ENCODE assay signal across 14 cellular contexts in genomic region chr1:185864889-185865288, GRCh38.
A peak's percentile ranks its signal among the peaks of the same experiment; 100 is the strongest.
DNase-seq lines count a peak whose midpoint lies in the region; ATAC-seq, FAIRE-seq and TF ChIP-seq lines count a peak whose summit lies in the region.
"Had no signal": no experiment of that assay in that cellular context is flagged by ENCODE, and none has a peak within 500 bp of the region (broad histone marks: within the 10 kb centered on the region; RNA-seq: fewer than 3 reads in every experiment).

No MANE protein-coding gene starts in this region.

- TF ChIP-seq RAD21 in IMR-90 (IDR thresholded peaks at IDR 0.05; ENCODE audit: low read length) (peak; percentile 11; the same call in 1 of the 2 replicates), K562 (CRISPR knock-in tag; conservative IDR thresholded peaks at IDR 0.05 in 1 of 2, IDR thresholded peaks at IDR 0.05 in 1 of 2) (no peak)

- peak; percentile 82 for ATAC-seq in IMR-90 (ENCODE audit: low read depth)
- ATAC-seq in K562 = no peak; the same call in 2 of the 3 replicates
- ATAC-seq in naive thymus-derived CD4-positive, alpha-beta T cell = no peak
- no peak for ATAC-seq in GM18868 (IDR thresholded peaks at IDR 0.05; ENCODE audit: unreplicated experiment)
- ATAC-seq: T-helper 17 cell had no signal

- peak overlapping the region; percentile 65 for H2BK5ac ChIP-seq in IMR-90 (ENCODE audit: low read depth, low read length, poor library complexity, severe bottlenecking)

- TF ChIP-seq EP300 in K562 (IDR thresholded peaks at IDR 0.05; ENCODE audit: low read length) = no peak

- H3K9ac ChIP-seq in IMR-90 (ENCODE audit: low read depth, low read length) = no peak overlapping the region
- H3K9ac ChIP-seq in K562 (ENCODE audit: insufficient read depth in 1 of 2, low read depth in 2 of 2, low read length in 2 of 2) = no peak overlapping the region

- no TSS peak for BruUV-seq in IMR-90 (replicated peaks; lab: Mats Ljungman, UMichigan)
- no TSS peak for BruUV-seq in K562 (replicated peaks; lab: Mats Ljungman, UMichigan)
- BruUV-seq in A673 (replicated peaks; lab: Mats Ljungman, UMichigan) = no TSS peak

- peak overlapping the region; percentile 82 for H2BK20ac ChIP-seq in IMR-90 (ENCODE audit: low read depth, low read length)

- H3K4me1 ChIP-seq in IMR-90 (ENCODE audit: control insufficient read depth, insufficient read depth, low read length) (peaks cover 4% of the 10 kb centered on the region; the same call in 1 of the 2 replicates), K562 (replicated peaks in 1 of 2; ENCODE audit: control insufficient read depth in 2 of 2, insufficient read depth in 2 of 2, low read length in 2 of 2) (peaks cover 0 to 9% of the 10 kb centered on the region in 2 experiments; a peak in 2 of 5 replicates), A673 (ENCODE audit: insufficient read depth, low read length, poor library complexity, severe bottlenecking) (peaks cover 52% of the 10 kb centered on the region)
- no peaks in the 10 kb centered on the region for H3K4me1 ChIP-seq in naive thymus-derived CD4-positive, alpha-beta T cell (ENCODE audit: control insufficient read depth in 2 of 2, insufficient read depth in 2 of 2, low read length in 2 of 2)

- H4K8ac ChIP-seq in IMR-90 (ENCODE audit: low read depth in 2 of 2, low read length in 2 of 2) = 0 out of 4 replicates have a peak overlapping the region, but pooled peaks of 1 of the 2 experiments have one; percentile 16

- in situ Hi-C loops in IMR-90 (cut with MboI; ENCODE audit: low sequenced_read_pairs) (no loop called here), K562 (cut with MboI) (no loop called here)

- H2BK120ac ChIP-seq in IMR-90 (ENCODE audit: low read depth, low read length) = peak overlapping the region; percentile 58; the same call in 1 of the 2 replicates

- peaks cover 0 to 2% (median 0%) of the 10 kb centered on the region in 11 donors for H3K9me3 Mint-ChIP-seq in naive thymus-derived CD4-positive, alpha-beta T cell
- H3K9me3 Mint-ChIP-seq: activated CD4-positive, alpha-beta memory T cell treated with anti-CD3 and anti-CD28 coated beads, Interleukin-2, amount 10 ng/mL, durations not matched to agents 7 days and 5 days; activated naive CD8-positive, alpha-beta T cell treated with anti-CD3 and anti-CD28 coated beads, Interleukin-2, amount 10 ng/mL, durations not matched to agents 7 days and 5 days had no signal

- no peak overlapping the region for H4K5ac ChIP-seq in IMR-90 (ENCODE audit: low read depth, low read length)

- H3K56ac ChIP-seq in IMR-90 (ENCODE audit: extremely low read depth, insufficient read depth, low read length) = no peak overlapping the region

- no peak overlapping the region for H3K27ac Mint-ChIP-seq in naive thymus-derived CD4-positive, alpha-beta T cell
- H3K27ac Mint-ChIP-seq: activated CD4-positive, alpha-beta memory T cell treated with anti-CD3 and anti-CD28 coated beads, Interleukin-2, amount 10 ng/mL, durations not matched to agents 7 days and 5 days; activated naive CD8-positive, alpha-beta T cell treated with anti-CD3 and anti-CD28 coated beads, Interleukin-2, amount 10 ng/mL, durations not matched to agents 7 days and 5 days; T-helper 17 cell had no signal

- H3K4me3 ChIP-seq in IMR-90 (ENCODE audit: insufficient read depth, low read depth, low read length) (no peak overlapping the region), K562 (no peak overlapping the region), lower leg skin (ENCODE audit: low read depth, poor library complexity, severe bottlenecking) (no peak overlapping the region), A673 (ENCODE audit: low read depth, low read length, poor library complexity, severe bottlenecking) (no peak overlapping the region)
- no peak overlapping the region for H3K4me3 ChIP-seq in naive thymus-derived CD4-positive, alpha-beta T cell (ENCODE audit: low read length)

- H4K91ac ChIP-seq in IMR-90 (ENCODE audit: insufficient read depth, low read depth, low read length) = peak overlapping the region; percentile 29; the same call in 1 of the 2 replicates

- dilution Hi-C loops in IMR-90 (cut with HindIII; ENCODE audit: low sequenced_read_pairs, unreplicated experiment) = no loop called here

- peak overlapping the region; percentile 39; the same call in 1 of the 2 replicates for H3K18ac ChIP-seq in IMR-90 (ENCODE audit: low read depth, low read length)

- H4K20me1 ChIP-seq in IMR-90 (ENCODE audit: insufficient read depth, low read length) (no peaks in the 10 kb centered on the region), K562 (replicated peaks; ENCODE audit: control insufficient read depth, insufficient read depth, low read length) (no peaks in the 10 kb centered on the region)

- peak overlapping the region; percentile 27; the same call in 1 of the 3 replicates for H2BK15ac ChIP-seq in IMR-90 (ENCODE audit: low read depth, low read length)

- H3K9me3 ChIP-seq in IMR-90 (ENCODE audit: control insufficient read depth, insufficient read depth, low read length) (no peaks in the 10 kb centered on the region), K562 (replicated peaks; ENCODE audit: control insufficient read depth, insufficient read depth, low read depth, low read length) (no peaks in the 10 kb centered on the region), A673 (ENCODE audit: low read depth, low read length, poor library complexity, severe bottlenecking) (no peaks in the 10 kb centered on the region)
- H3K9me3 ChIP-seq in naive thymus-derived CD4-positive, alpha-beta T cell (ENCODE audit: control insufficient read depth in 2 of 3, low read length in 3 of 3) = no peaks in the 10 kb centered on the region

- peak overlapping the region; percentile 44 for H3K4ac ChIP-seq in IMR-90 (ENCODE audit: low read depth, low read length)

- peak; percentile 24 for DNase-seq in AG08396 (ENCODE audit: low spot score)
- DNase-seq in IMR-90 = peak; percentile 97
- peak in 1 of 4 experiments; percentile 9 for DNase-seq in K562 (ENCODE audit: extremely low read depth in 1 of 4, low spot score in 3 of 4)
- peak; percentile 34 for DNase-seq in hepatic stellate cell (ENCODE audit: low spot score)
- no peak for DNase-seq in lower leg skin (ENCODE audit: low spot score in 2 of 2)
- no peak for DNase-seq in naive thymus-derived CD4-positive, alpha-beta T cell
- no peak for DNase-seq in A673 (ENCODE audit: low spot score)
- DNase-seq: activated CD4-positive, alpha-beta memory T cell treated with anti-CD3 and anti-CD28 coated beads, Interleukin-2, amount 10 ng/mL, durations not matched to agents 7 days and 5 days; activated naive CD8-positive, alpha-beta T cell treated with anti-CD3 and anti-CD28 coated beads, Interleukin-2, amount 10 ng/mL, durations not matched to agents 7 days and 5 days; C1 segment of cervical spinal cord; left cardiac atrium; NCI-H748 treated with DMSO at 0.1 percent for 48 hours; T-helper 17 cell had no signal

- CTCF ChIA-PET in IMR-90 (lab: Yijun Ruan, JAX) = no interaction called here
- CTCF ChIA-PET in K562 (lab: Yijun Ruan, JAX; ENCODE audit: low intra/inter-chr PET ratio) = no interaction called here
- CTCF ChIA-PET in naive thymus-derived CD4-positive, alpha-beta T cell (lab: Charles Lee) = no interaction called here
- CTCF ChIA-PET in A673 (lab: Charles Lee) = no interaction called here

- no peaks in the 10 kb centered on the region for H3K79me1 ChIP-seq in IMR-90 (ENCODE audit: low read depth in 1 of 2, low read length in 2 of 2)

- H3K36me3 Mint-ChIP-seq in naive thymus-derived CD4-positive, alpha-beta T cell = no peaks in the 10 kb centered on the region
- H3K36me3 Mint-ChIP-seq: activated naive CD8-positive, alpha-beta T cell treated with anti-CD3 and anti-CD28 coated beads, Interleukin-2, amount 10 ng/mL, durations not matched to agents 7 days and 5 days had no signal

- H3K4me1 Mint-ChIP-seq in naive thymus-derived CD4-positive, alpha-beta T cell = no peaks in the 10 kb centered on the region
- H3K4me1 Mint-ChIP-seq: activated CD4-positive, alpha-beta memory T cell treated with anti-CD3 and anti-CD28 coated beads, Interleukin-2, amount 10 ng/mL, durations not matched to agents 7 days and 5 days; activated naive CD8-positive, alpha-beta T cell treated with anti-CD3 and anti-CD28 coated beads, Interleukin-2, amount 10 ng/mL, durations not matched to agents 7 days and 5 days; T-helper 17 cell had no signal

- no peak overlapping the region for H3K4me3 Mint-ChIP-seq in naive thymus-derived CD4-positive, alpha-beta T cell
- H3K4me3 Mint-ChIP-seq: activated CD4-positive, alpha-beta memory T cell treated with anti-CD3 and anti-CD28 coated beads, Interleukin-2, amount 10 ng/mL, durations not matched to agents 7 days and 5 days; activated naive CD8-positive, alpha-beta T cell treated with anti-CD3 and anti-CD28 coated beads, Interleukin-2, amount 10 ng/mL, durations not matched to agents 7 days and 5 days; T-helper 17 cell had no signal

- H3K36me3 ChIP-seq in IMR-90 (ENCODE audit: control insufficient read depth, insufficient read depth, low read length) (no peaks in the 10 kb centered on the region), K562 (ENCODE audit: control insufficient read depth, insufficient read depth, low read length) (no peaks in the 10 kb centered on the region), A673 (ENCODE audit: insufficient read depth, low read length, poor library complexity, severe bottlenecking) (peaks cover 51% of the 10 kb centered on the region)
- H3K36me3 ChIP-seq in naive thymus-derived CD4-positive, alpha-beta T cell (ENCODE audit: control insufficient read depth in 2 of 3, insufficient read depth in 3 of 3, low read length in 3 of 3) = no peaks in the 10 kb centered on the region

- H3K23ac ChIP-seq in IMR-90 (ENCODE audit: low read depth, low read length) = peak overlapping the region; percentile 55

- no peak for TF ChIP-seq POLR2A in IMR-90 (IDR thresholded peaks at IDR 0.05; ENCODE audit: low read depth, low read length)
- no peak for TF ChIP-seq POLR2A in K562 (conservative IDR thresholded peaks at IDR 0.05)
- TF ChIP-seq POLR2A in lower leg skin (IDR thresholded peaks at IDR 0.05) = no peak

- H2AFZ ChIP-seq in IMR-90 (replicated peaks; ENCODE audit: low read length, poor library complexity) (no peak overlapping the region), K562 (ENCODE audit: low read depth, low read length) (no peak overlapping the region)

- no peak for FAIRE-seq in K562 (lab: Jason Lieb, UNC)

- TF ChIP-seq CTCF in IMR-90 (conservative IDR thresholded peaks at IDR 0.05; ENCODE audit: low read depth, low read length) = no peak
- no peak for TF ChIP-seq CTCF in K562 (IDR thresholded peaks at IDR 0.05 in 2 of 3, conservative IDR thresholded peaks at IDR 0.05 in 1 of 3; ENCODE audit: insufficient read depth in 2 of 3, low read depth in 1 of 3, low read length in 3 of 3)
- no peak for TF ChIP-seq CTCF in lower leg skin (IDR thresholded peaks at IDR 0.05)
- TF ChIP-seq CTCF in A673 (conservative IDR thresholded peaks at IDR 0.05; ENCODE audit: low read depth, low read length) = no peak

- POLR2A ChIA-PET in IMR-90 (lab: Charles Lee; ENCODE audit: unreplicated experiment) (interaction anchor here (0.6 kb wide), 1 partner anchor 456 kb away, joined by 3 read pairs; no protein-coding TSS in a partner anchor), K562 (lab: Yijun Ruan, JAX) (no interaction called here), A673 (lab: Charles Lee; ENCODE audit: low non-redundant PET) (no interaction called here)
- POLR2A ChIA-PET in naive thymus-derived CD4-positive, alpha-beta T cell (lab: Charles Lee) = no interaction called here

- H3K14ac ChIP-seq in IMR-90 (replicated peaks; ENCODE audit: low read depth, low read length) = peak overlapping the region; percentile 69

- H2AK9ac ChIP-seq in IMR-90 (replicated peaks; ENCODE audit: low read depth, low read length, poor library complexity) = no peak overlapping the region

- H2AK5ac ChIP-seq in IMR-90 (ENCODE audit: low read depth, low read length) = peak overlapping the region; percentile 53; the same call in 1 of the 2 replicates

- no peaks in the 10 kb centered on the region for H3K27me3 ChIP-seq in IMR-90 (ENCODE audit: control insufficient read depth, insufficient read depth, low read length)
- H3K27me3 ChIP-seq in K562 (ENCODE audit: control insufficient read depth in 2 of 2, insufficient read depth in 2 of 2, low read length in 2 of 2) = no peaks in the 10 kb centered on the region
- H3K27me3 ChIP-seq in naive thymus-derived CD4-positive, alpha-beta T cell (ENCODE audit: control insufficient read depth in 2 of 2, insufficient read depth in 2 of 2, low read length in 2 of 2) = no peaks in the 10 kb centered on the region
- H3K27me3 ChIP-seq in A673 (replicated peaks; ENCODE audit: insufficient read depth, low read depth, low read length, poor library complexity) = no peaks in the 10 kb centered on the region

- H3K4me2 ChIP-seq in IMR-90 (ENCODE audit: low read depth, low read length) = no peak overlapping the region; the same call in 1 of the 2 replicates
- H3K4me2 ChIP-seq in K562 (ENCODE audit: insufficient read depth, low read length) = no peak overlapping the region

- H3K27ac ChIP-seq in IMR-90 (ENCODE audit: insufficient read depth, low read length) = 0 out of 2 replicates have a peak overlapping the region, but pooled peaks have one; percentile 10
- H3K27ac ChIP-seq in K562 (ENCODE audit: extremely low read depth, low read depth, low read length) = no peak overlapping the region
- no peak overlapping the region for H3K27ac ChIP-seq in naive thymus-derived CD4-positive, alpha-beta T cell (ENCODE audit: low read depth, low read length)
- H3K27ac ChIP-seq in A673 (ENCODE audit: low read depth, low read length, poor library complexity, severe bottlenecking) = no peak overlapping the region

- peaks cover 0 to 21% (median 9%) of the 10 kb centered on the region in 5 donors for H3K27me3 Mint-ChIP-seq in naive thymus-derived CD4-positive, alpha-beta T cell
- H3K27me3 Mint-ChIP-seq: activated CD4-positive, alpha-beta memory T cell treated with anti-CD3 and anti-CD28 coated beads, Interleukin-2, amount 10 ng/mL, durations not matched to agents 7 days and 5 days had no signal

- intact Hi-C loops in IMR-90 (cut with micrococcal nuclease) (no loop called here), K562 (cut with micrococcal nuclease) (no loop called here), lower leg skin (cut with DNase I; ENCODE audit: low total_unique reads) (no loop called here), A673 (cut with micrococcal nuclease; ENCODE audit: unreplicated experiment) (no loop called here)
- intact Hi-C loops in naive thymus-derived CD4-positive, alpha-beta T cell (cut with micrococcal nuclease) = no loop called here

- H3K79me2 ChIP-seq in K562 (ENCODE audit: control insufficient read depth, insufficient read depth, low read length) = no peaks in the 10 kb centered on the region

- H3K9me1 ChIP-seq in IMR-90 (ENCODE audit: insufficient read depth, low read length) (no peaks in the 10 kb centered on the region), K562 (ENCODE audit: control insufficient read depth, insufficient read depth, low read length) (no peaks in the 10 kb centered on the region)

- WGBS in IMR-90 (ENCODE audit: extremely low coverage in 2 of 2, insufficient read length in 1 of 2), 2 experiments = 0% methylated on average over 1 of the region's 2 CpGs; no CpG with 5 or more reads in 1 of the 2 experiments
- WGBS in K562 (ENCODE audit: insufficient coverage, low coverage, missing lambda C conversion rate) = 16% methylated on average over 2 of the region's 2 CpGs
- WGBS in lower leg skin, 2 donors = 83 to 85% methylated on average over 2 of the region's 2 CpGs

Comparison
In these comparisons a context has a peak if more than half of its experiments do, and no peak if none do; other contexts are left out.
1. DNase-seq: peak in AG08396 (single experiment), IMR-90 (single experiment) and hepatic stellate cell (single experiment); none in lower leg skin (0 of 2), naive thymus-derived CD4-positive, alpha-beta T cell (0 of 9) and A673 (single experiment).